24 cellular contexts compared by ENCODE assay signal in the genomic region with DNA sequence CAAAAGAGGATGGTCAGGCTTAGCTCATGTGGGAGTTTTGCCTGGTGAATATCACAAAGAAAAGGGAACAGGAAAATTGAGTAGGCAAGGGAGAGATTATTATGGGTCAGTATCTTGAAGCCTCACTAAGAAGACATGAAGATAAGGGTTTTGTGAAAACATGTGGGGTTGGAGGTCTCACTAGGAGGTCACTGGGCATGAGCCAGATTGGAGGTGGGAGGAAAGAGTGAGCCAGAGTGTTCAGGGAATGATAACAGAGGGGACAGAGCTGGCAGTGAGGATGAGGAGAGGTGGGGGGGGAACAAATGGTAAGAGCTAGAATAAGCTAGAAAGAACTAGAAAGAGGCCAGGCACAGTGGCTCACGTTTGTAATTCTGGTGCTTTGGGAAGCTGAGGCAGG.
"Had no signal": no experiment of that assay in that cellular context is flagged by ENCODE, and none has a peak within 500 bp of the region (broad histone marks: within the 10 kb centered on the region; RNA-seq: fewer than 3 reads in every experiment).

No MANE protein-coding gene starts in this region.

- H3K36me3 ChIP-seq: neutrophil, pancreas, right lobe of liver, sigmoid colon, stomach, tibial artery, transverse colon, upper lobe of right lung, uterus had no signal

- DNase-seq: naive thymus-derived CD8-positive, alpha-beta T cell; nephron progenitor cell; nucleus accumbens; pancreas; posterior cingulate gyrus; psoas muscle; right cardiac atrium; sigmoid colon; small intestine; stimulated activated CD4-positive, alpha-beta T cell treated with anti-CD3 and anti-CD28 coated beads, Interleukin-15, amount 100 ng/mL, for 24 hours; stimulated activated CD4-positive, alpha-beta T cell treated with anti-CD3 and anti-CD28 coated beads, Interleukin-2, amount 100 ng/mL, for 24 hours; stimulated activated CD4-positive, alpha-beta T cell treated with anti-CD3 and anti-CD28 coated beads, Interleukin-2, amount 100 ng/mL, for 48 hours; stimulated activated CD4-positive, alpha-beta T cell treated with anti-CD3 and anti-CD28 coated beads, Interleukin-4, amount 100 ng/mL, for 24 hours; stimulated activated naive B cell treated with anti-CD40 and anti-IgM and Interleukin-4, amounts not matched to agents 10 μg/mL and 1 μg/mL and 100 μg/mL, for 72 hours; stimulated activated naive CD4-positive, alpha-beta T cell treated with Interleukin-2 at 50 U/mL for 16 hours; stomach; tibial artery; transverse colon; upper lobe of right lung; uterus had no signal

- H3K27me3 ChIP-seq: pancreas, right lobe of liver, sigmoid colon, tibial artery, transverse colon, upper lobe of right lung, uterus had no signal

- ATAC-seq: naive thymus-derived CD8-positive, alpha-beta T cell; natural killer cell treated with Interleukin-12 subunit alpha and Interleukin-12 subunit beta and Interleukin-15 and Interleukin-18, amount 100 ng/mL, for 72 hours; pancreas; psoas muscle; right cardiac atrium; stimulated activated effector memory CD8-positive, alpha-beta T cell treated with anti-CD3 and anti-CD28 coated beads, Interleukin-12 subunit alpha, Interleukin-12 subunit beta, amount 100 ng/mL, for 72 hours; stimulated activated naive B cell treated with anti-CD40 and anti-IgM and Interleukin-4, amounts not matched to agents 10 μg/mL and 1 μg/mL and 100 μg/mL, for 72 hours; upper lobe of right lung had no signal

- H3K9me3 ChIP-seq: neutrophil, pancreas, psoas muscle, right lobe of liver, sigmoid colon, stomach, transverse colon, uterus had no signal

- H3K27ac ChIP-seq: neutrophil, pancreas, psoas muscle, right lobe of liver, sigmoid colon, stomach, tibial artery, transverse colon, upper lobe of right lung, uterus had no signal

- H3K4me1 ChIP-seq: psoas muscle, sigmoid colon, stomach, tibial artery, transverse colon, upper lobe of right lung, uterus had no signal

- H3K4me3 ChIP-seq: pancreas, psoas muscle, right lobe of liver, sigmoid colon, stomach, tibial artery, transverse colon, upper lobe of right lung, uterus had no signal

- FAIRE-seq: pancreas, small intestine had no signal
